34 cellular contexts compared by ENCODE assay signal in genomic region chr2:140744379-140744778, GRCh38.
DNase-seq lines count a peak whose midpoint lies in the region; ATAC-seq, FAIRE-seq and TF ChIP-seq lines count a peak whose summit lies in the region.
"Had no signal": no experiment of that assay in that cellular context is flagged by ENCODE, and none has a peak within 500 bp of the region (broad histone marks: within the 10 kb centered on the region; RNA-seq: fewer than 3 reads in every experiment).

No MANE protein-coding gene starts in this region.

- no peaks in the 10 kb centered on the region for H3K79me1 ChIP-seq in H1 (ENCODE audit: low read depth, low read length)

- H3K4me3 Mint-ChIP-seq in neural progenitor cell, result no peak overlapping the region
- H3K4me3 Mint-ChIP-seq: B cell; CD14-positive monocyte; CD4-positive, alpha-beta memory T cell; CD4-positive, alpha-beta T cell; CD4-positive, CD25-positive, alpha-beta regulatory T cell; CD8-positive, alpha-beta memory T cell; CD8-positive, alpha-beta T cell had no signal

- POLR2A ChIA-PET in H1 (lab: Charles Lee; ENCODE audit: partially characterized antibody), result interaction anchor here (0.6 kb wide), 1 partner anchor 1053 kb away, joined by 3 read pairs; no protein-coding TSS in a partner anchor

- H3K9me3 ChIP-seq in H1 (ENCODE audit: insufficient read depth in 2 of 2, low read depth in 1 of 2, low read length in 1 of 2) (no peaks in the 10 kb centered on the region), neural cell (ENCODE audit: low read length) (no peaks in the 10 kb centered on the region), neural progenitor cell (ENCODE audit: low read depth) (no peaks in the 10 kb centered on the region)
- H3K9me3 ChIP-seq: A549; BE2C; BLaER1; BLaER1 treated with 17β-estradiol and CSF1 and Interleukin-3, amounts not matched to agents 10 nM and 100 nM; Caco-2 had no signal

- H4K91ac ChIP-seq in H1 (replicated peaks; ENCODE audit: insufficient read length, low read length), result no peak overlapping the region

- no peak overlapping the region for H3K9ac ChIP-seq in H1 (replicated peaks in 1 of 4; ENCODE audit: extremely low read depth in 1 of 4, low read depth in 3 of 4, low read length in 3 of 4)
- H3K9ac ChIP-seq in neural cell (ENCODE audit: low read length), result no peak overlapping the region
- no peak overlapping the region for H3K9ac ChIP-seq in neural progenitor cell
- H3K9ac ChIP-seq: BLaER1; BLaER1 treated with 17β-estradiol and CSF1 and Interleukin-3, amounts not matched to agents 10 nM and 100 nM had no signal

- no peaks in the 10 kb centered on the region for H4K20me1 ChIP-seq in H1 (replicated peaks in 1 of 2; ENCODE audit: control insufficient read depth in 1 of 2, insufficient read depth in 2 of 2, low read length in 2 of 2)
- no peaks in the 10 kb centered on the region for H4K20me1 ChIP-seq in neural cell (ENCODE audit: insufficient read depth)
- H4K20me1 ChIP-seq in neural progenitor cell (ENCODE audit: low read depth), result no peaks in the 10 kb centered on the region
- H4K20me1 ChIP-seq: BLaER1; BLaER1 treated with 17β-estradiol and CSF1 and Interleukin-3, amounts not matched to agents 10 nM and 100 nM had no signal

- no peak overlapping the region for H2BK5ac ChIP-seq in H1 (ENCODE audit: low read depth, low read length)

- H3F3A ChIP-seq in neural cell (ENCODE audit: insufficient read depth, low read length, poor library complexity, severe bottlenecking) (no peaks in the 10 kb centered on the region), neural progenitor cell (ENCODE audit: low read depth) (no peaks in the 10 kb centered on the region)

- TF ChIP-seq CTCF in H1 (IDR thresholded peaks at IDR 0.05; ENCODE audit: control extremely low read depth in 1 of 3, insufficient read depth in 1 of 3, low read depth in 1 of 3, low read length in 3 of 3), result no peak
- TF ChIP-seq CTCF in neural cell (IDR thresholded peaks at IDR 0.05; ENCODE audit: poor library complexity, severe bottlenecking), result peak; percentile 25
- no peak for TF ChIP-seq CTCF in neural progenitor cell (IDR thresholded peaks at IDR 0.05)

- H3K56ac ChIP-seq in H1 (replicated peaks; ENCODE audit: insufficient read length, low read depth, low read length), result no peak overlapping the region

- H3K4ac ChIP-seq in H1 (replicated peaks; ENCODE audit: insufficient read length, low read depth, low read length), result no peak overlapping the region

- TF ChIP-seq RAD21 in H1 (IDR thresholded peaks at IDR 0.05 in 1 of 2, conservative IDR thresholded peaks at IDR 0.05 in 1 of 2; ENCODE audit: low read depth in 2 of 2, low read length in 2 of 2) (no peak), neural cell (conservative IDR thresholded peaks at IDR 0.05) (peak; percentile 52)

- H3K4me3 ChIP-seq in H1 (ENCODE audit: extremely low read depth in 1 of 4, insufficient read depth in 2 of 4, low read depth in 3 of 4, low read length in 4 of 4) (no peak overlapping the region), neural cell (ENCODE audit: low read length) (peak overlapping the region; percentile 32), neural progenitor cell (no peak overlapping the region)
- H3K4me3 ChIP-seq: A549; BLaER1; BLaER1 treated with 17β-estradiol and CSF1 and Interleukin-3, amounts not matched to agents 10 nM and 100 nM had no signal

- DNase-seq in H1 (ENCODE audit: low read depth in 1 of 2, low spot score in 2 of 2) (no peak), neural progenitor cell (ENCODE audit: low spot score) (no peak), GM12891 (ENCODE audit: insufficient read length, low spot score) (no peak), hypothalamus (lab: John Stamatoyannopoulos, UW) (no peak)
- DNase-seq: 8988T; ACHN; AML-193; BE2C; Caco-2; Calu3; CD4-positive, alpha-beta memory T cell; CD4-positive, alpha-beta T cell; CD4-positive, CD25-positive, alpha-beta regulatory T cell; CD8-positive, alpha-beta memory T cell; CD8-positive, alpha-beta T cell; COR-L47; DMS 273 treated with DMSO at 0.1 percent for 48 hours; DMS153; DMS53; DMS79; DMS79 treated with DMSO at 0.1 percent for 48 hours; DND-41; EL had no signal

- no peak overlapping the region for H2BK120ac ChIP-seq in H1 (replicated peaks; ENCODE audit: low read depth, low read length)

- H3K27me3 Mint-ChIP-seq in neural progenitor cell (ENCODE audit: insufficient read depth, low read depth), result no peaks in the 10 kb centered on the region
- H3K27me3 Mint-ChIP-seq: B cell; CD4-positive, alpha-beta memory T cell; CD4-positive, alpha-beta T cell; CD4-positive, CD25-positive, alpha-beta regulatory T cell; CD8-positive, alpha-beta memory T cell had no signal

- CTCF ChIA-PET in H1 (lab: Charles Lee; ENCODE audit: partially characterized antibody), result interaction anchor here (0.6 kb wide), 1 partner anchor 637 kb away, joined by 3 read pairs; no protein-coding TSS in a partner anchor

- no peak overlapping the region for H2BK20ac ChIP-seq in H1 (ENCODE audit: low read length)

- H3K4me1 ChIP-seq in H1 (replicated peaks in 1 of 4; ENCODE audit: control insufficient read depth in 3 of 4, insufficient read depth in 4 of 4, low read length in 3 of 4) (no peaks in the 10 kb centered on the region), neural progenitor cell (no peaks in the 10 kb centered on the region)
- H3K4me1 ChIP-seq: A549; BE2C; BLaER1; BLaER1 treated with 17β-estradiol and CSF1 and Interleukin-3, amounts not matched to agents 10 nM and 100 nM; Caco-2 had no signal

- H3K36me3 Mint-ChIP-seq in neural progenitor cell, result no peaks in the 10 kb centered on the region
- H3K36me3 Mint-ChIP-seq: CD14-positive monocyte; CD4-positive, alpha-beta memory T cell; CD4-positive, CD25-positive, alpha-beta regulatory T cell; CD8-positive, alpha-beta memory T cell; CD8-positive, alpha-beta T cell had no signal

- H2AFZ ChIP-seq in H1 (ENCODE audit: low read length) (0 out of 2 replicates have a peak overlapping the region, but pooled peaks have one; percentile 39), neural cell (ENCODE audit: low read depth, low read length) (no peak overlapping the region), neural progenitor cell (replicated peaks) (peak overlapping the region; percentile 34)

- 97% methylated on average over 3 of the region's 3 CpGs; no CpG with 5 or more reads in 1 of the 2 experiments for WGBS in H1 (ENCODE audit: extremely low coverage in 1 of 2, insufficient coverage in 1 of 2, insufficient read length in 1 of 2, insufficient replicate concordance in 2 of 2, low coverage in 1 of 2, low lambda C conversion rate in 2 of 2, missing lambda C conversion rate in 1 of 2), 2 experiments

- H3K23ac ChIP-seq in H1 (ENCODE audit: insufficient read length), result no peak overlapping the region

- FAIRE-seq in H1 (lab: Jason Lieb, UNC) (no peak), GM12891 (lab: Jason Lieb, UNC) (no peak)
- FAIRE-seq: A204.1, A549, D721Med had no signal

- no peaks in the 10 kb centered on the region for H3K23me2 ChIP-seq in H1 (ENCODE audit: low read depth, low read length)

- no peak overlapping the region for H3K27ac Mint-ChIP-seq in neural progenitor cell
- H3K27ac Mint-ChIP-seq: B cell; CD14-positive monocyte; CD4-positive, alpha-beta memory T cell; CD4-positive, alpha-beta T cell; CD4-positive, CD25-positive, alpha-beta regulatory T cell; CD8-positive, alpha-beta memory T cell; CD8-positive, alpha-beta T cell had no signal

- ATAC-seq in HG02763 (IDR thresholded peaks at IDR 0.05; ENCODE audit: unreplicated experiment), result no peak
- ATAC-seq: A549; CD8-positive, alpha-beta T cell had no signal

- H4K5ac ChIP-seq in H1 (ENCODE audit: insufficient read length, low read depth, low read length), result no peak overlapping the region

- TF ChIP-seq POLR2A in H1 (IDR thresholded peaks at IDR 0.05; ENCODE audit: control extremely low read depth in 1 of 2, low read depth in 2 of 2, low read length in 2 of 2) (no peak), GM12891 (IDR thresholded peaks at IDR 0.05; ENCODE audit: low read depth, low read length) (no peak)

- H3K4me1 Mint-ChIP-seq in neural progenitor cell, result peaks cover 10% of the 10 kb centered on the region
- H3K4me1 Mint-ChIP-seq: B cell; CD14-positive monocyte; CD4-positive, alpha-beta memory T cell; CD4-positive, CD25-positive, alpha-beta regulatory T cell; CD8-positive, alpha-beta memory T cell had no signal

- H3K27me3 ChIP-seq in H1 (replicated peaks in 1 of 4; ENCODE audit: control insufficient read depth in 3 of 4, extremely low read depth in 1 of 4, insufficient read depth in 3 of 4, low read length in 3 of 4), result no peaks in the 10 kb centered on the region
- no peaks in the 10 kb centered on the region for H3K27me3 ChIP-seq in neural cell (ENCODE audit: insufficient read depth, low read depth, low read length)
- no peaks in the 10 kb centered on the region for H3K27me3 ChIP-seq in neural progenitor cell
- H3K27me3 ChIP-seq: BE2C; BLaER1; BLaER1 treated with 17β-estradiol and CSF1 and Interleukin-3, amounts not matched to agents 10 nM and 100 nM had no signal

- no peak overlapping the region for H3K4me2 ChIP-seq in H1 (ENCODE audit: insufficient read depth in 1 of 2, low read depth in 2 of 2, low read length in 2 of 2)
- peak overlapping the region; percentile 12 for H3K4me2 ChIP-seq in neural cell (ENCODE audit: low read length)
- no peak overlapping the region for H3K4me2 ChIP-seq in neural progenitor cell
- H3K4me2 ChIP-seq: A549; BLaER1; BLaER1 treated with 17β-estradiol and CSF1 and Interleukin-3, amounts not matched to agents 10 nM and 100 nM had no signal

- no peak overlapping the region for H3K14ac ChIP-seq in H1 (ENCODE audit: insufficient read length)

- H2BK12ac ChIP-seq in H1 (ENCODE audit: low read depth, low read length), result no peak overlapping the region

- TF ChIP-seq EP300 in H1 (IDR thresholded peaks at IDR 0.05; ENCODE audit: borderline replicate concordance in 1 of 2, low read depth in 2 of 2, low read length in 2 of 2), result no peak
- peak; percentile 98 for TF ChIP-seq EP300 in neural cell (conservative IDR thresholded peaks at IDR 0.05; ENCODE audit: poor library complexity, severe bottlenecking)

- no peak overlapping the region for H2AK5ac ChIP-seq in H1 (ENCODE audit: low read depth, low read length)

- H4K8ac ChIP-seq in H1 (ENCODE audit: extremely low read depth, insufficient read depth, low read length), result no peak overlapping the region

- H3K9me2 ChIP-seq in neural cell (ENCODE audit: insufficient read depth, low read length), result no peaks in the 10 kb centered on the region

- H3K36me3 ChIP-seq in H1 (ENCODE audit: control insufficient read depth in 2 of 4, insufficient read depth in 4 of 4, low read length in 3 of 4) (no peaks in the 10 kb centered on the region), neural cell (ENCODE audit: insufficient read depth, low read length) (no peaks in the 10 kb centered on the region), neural progenitor cell (no peaks in the 10 kb centered on the region)
- H3K36me3 ChIP-seq: BE2C; BLaER1; BLaER1 treated with 17β-estradiol and CSF1 and Interleukin-3, amounts not matched to agents 10 nM and 100 nM had no signal

- no peaks in the 10 kb centered on the region for H3K79me2 ChIP-seq in H1 (ENCODE audit: control insufficient read depth in 1 of 2, insufficient read depth in 2 of 2, low read length in 2 of 2)
- H3K79me2 ChIP-seq in neural cell (replicated peaks; ENCODE audit: insufficient read depth, low read length), result no peaks in the 10 kb centered on the region
- H3K79me2 ChIP-seq in neural progenitor cell (ENCODE audit: low read depth), result no peaks in the 10 kb centered on the region

- no peak overlapping the region for H2BK15ac ChIP-seq in H1 (ENCODE audit: low read length)

- no peaks in the 10 kb centered on the region for H3K9me3 Mint-ChIP-seq in neural progenitor cell

- no peak overlapping the region for H3K18ac ChIP-seq in H1 (ENCODE audit: extremely low read depth, low read length)

- H3K27ac ChIP-seq in H1 (ENCODE audit: low read depth, low read length) (no peak overlapping the region), neural cell (ENCODE audit: low read length) (peak overlapping the region; percentile 70), neural progenitor cell (no peak overlapping the region)
- H3K27ac ChIP-seq: 22Rv1; A549; BLaER1; BLaER1 treated with 17β-estradiol and CSF1 and Interleukin-3, amounts not matched to agents 10 nM and 100 nM; C4-2B had no signal
